ENCODE assay signal across 31 cellular contexts in genomic region chr16:59252317-59252716, GRCh38.
"Had no signal": no experiment of that assay in that cellular context is flagged by ENCODE, and none has a peak within 500 bp of the region (broad histone marks: within the 10 kb centered on the region; RNA-seq: fewer than 3 reads in every experiment).

No MANE protein-coding gene starts in this region.

- H3K9me3 Mint-ChIP-seq: activated naive CD4-positive, alpha-beta T cell treated with anti-CD3 and anti-CD28 coated beads, Interleukin-2, amount 10 ng/mL, durations not matched to agents 7 days and 5 days; activated T-helper 1 cell treated with anti-CD3 and anti-CD28 coated beads, Interleukin-12 subunit alpha, Interleukin-12 subunit beta, Interleukin-2, Interleukin-4 antibody, amounts not matched to agents 30 ng/mL and 10 ng/mL and 1 ng/mL, durations not matched to agents 14 hours and 24 hours and 36 hours; activated T-helper 2 cell treated with anti-CD3 and anti-CD28 coated beads, Interferon-gamma antibody, Interleukin-2, Interleukin-4, amounts not matched to agents 10 μg/mL and 5 μg/mL and 100 μg/mL, durations not matched to agents 14 hours and 24 hours and 36 hours; T-helper 1 cell treated with Interleukin-12 subunit alpha and Interleukin-12 subunit beta and Interleukin-4 antibody, amounts not matched to agents 30 μg/mL and 1 μg/mL, for 36 hours; T-helper 2 cell treated with Interferon-gamma antibody and Interleukin-4, amounts not matched to agents 5 μg/mL and 100 μg/mL, for 36 hours had no signal

- H3K27me3 Mint-ChIP-seq: activated CD4-positive, alpha-beta memory T cell treated with anti-CD3 and anti-CD28 coated beads for 36 hours; activated CD4-positive, alpha-beta T cell treated with anti-CD3 and anti-CD28 coated beads for 36 hours; activated CD8-positive, alpha-beta memory T cell treated with anti-CD3 and anti-CD28 coated beads, Interleukin-2, amount 10 ng/mL, durations not matched to agents 7 days and 5 days; activated naive CD4-positive, alpha-beta T cell treated with anti-CD3 and anti-CD28 coated beads, Interleukin-2, amount 10 ng/mL, durations not matched to agents 7 days and 5 days; activated naive CD8-positive, alpha-beta T cell treated with anti-CD3 and anti-CD28 coated beads, Interleukin-2, amount 10 ng/mL, durations not matched to agents 7 days and 5 days; brain had no signal

- H3K27ac Mint-ChIP-seq: activated CD4-positive, alpha-beta memory T cell treated with anti-CD3 and anti-CD28 coated beads for 36 hours; activated CD4-positive, alpha-beta T cell treated with anti-CD3 and anti-CD28 coated beads for 36 hours; activated CD4-positive, alpha-beta T cell treated with anti-CD3 and anti-CD28 coated beads, Interleukin-2, amount 10 ng/mL, durations not matched to agents 24 days and 14 days; activated CD8-positive, alpha-beta memory T cell treated with anti-CD3 and anti-CD28 coated beads, Interleukin-2, amount 10 ng/mL, durations not matched to agents 7 days and 5 days; activated CD8-positive, alpha-beta T cell treated with anti-CD3 and anti-CD28 coated beads, Interleukin-2, amount 10 ng/mL, durations not matched to agents 7 days and 5 days; activated naive CD4-positive, alpha-beta T cell treated with anti-CD3 and anti-CD28 coated beads, Interleukin-2, amount 10 ng/mL, durations not matched to agents 7 days and 5 days; activated naive CD4-positive, alpha-beta T cell treated with anti-CD3 and anti-CD28 coated beads, Interleukin-2, amount 50 U/mL, for 72 hours; activated naive CD8-positive, alpha-beta T cell treated with anti-CD3 and anti-CD28 coated beads, Interleukin-2, amount 10 ng/mL, durations not matched to agents 7 days and 5 days; activated T-helper 1 cell treated with anti-CD3 and anti-CD28 coated beads, Interleukin-12 subunit alpha, Interleukin-12 subunit beta, Interleukin-2, Interleukin-4 antibody, amounts not matched to agents 30 ng/mL and 10 ng/mL and 1 ng/mL, durations not matched to agents 14 hours and 24 hours and 36 hours; activated T-helper 2 cell treated with anti-CD3 and anti-CD28 coated beads, Interferon-gamma antibody, Interleukin-2, Interleukin-4, amounts not matched to agents 10 μg/mL and 5 μg/mL and 100 μg/mL, durations not matched to agents 14 hours and 24 hours and 36 hours; brain; T-helper 1 cell treated with Interleukin-12 subunit alpha and Interleukin-12 subunit beta and Interleukin-4 antibody, amounts not matched to agents 30 μg/mL and 1 μg/mL, for 36 hours; T-helper 2 cell treated with Interferon-gamma antibody and Interleukin-4, amounts not matched to agents 5 μg/mL and 100 μg/mL, for 36 hours had no signal

- DNase-seq: activated CD4-positive, alpha-beta memory T cell treated with anti-CD3 and anti-CD28 coated beads for 36 hours; activated CD4-positive, alpha-beta T cell treated with anti-CD3 and anti-CD28 coated beads for 36 hours; activated CD4-positive, alpha-beta T cell treated with anti-CD3 and anti-CD28 coated beads, Interleukin-2, amount 10 ng/mL, durations not matched to agents 24 days and 14 days; activated CD4-positive, CD25-positive, alpha-beta regulatory T cell; activated CD4-positive, CD25-positive, alpha-beta regulatory T cell treated with anti-CD3 and anti-CD28 coated beads, Interleukin-2, amount 50 U/mL, for 72 hours; activated CD8-positive, alpha-beta memory T cell treated with anti-CD3 and anti-CD28 coated beads, Interleukin-2, amount 10 ng/mL, durations not matched to agents 7 days and 5 days; activated CD8-positive, alpha-beta memory T cell treated with anti-CD3 and anti-CD28 coated beads, Interleukin-2, amount 50 U/mL, for 4 hours; activated CD8-positive, alpha-beta T cell treated with anti-CD3 and anti-CD28 coated beads, Interleukin-2, amount 10 ng/mL, durations not matched to agents 7 days and 5 days; activated gamma-delta T cell; activated naive CD4-positive, alpha-beta T cell; activated naive CD4-positive, alpha-beta T cell treated with anti-CD3 and anti-CD28 coated beads, Interleukin-2, amount 10 ng/mL, durations not matched to agents 7 days and 5 days; activated naive CD8-positive, alpha-beta T cell treated with anti-CD3 and anti-CD28 coated beads, Interleukin-2, amount 10 ng/mL, durations not matched to agents 7 days and 5 days; activated T-cell treated with anti-CD3 and anti-CD28 coated beads, Interleukin-2, amount 50 U/mL, for 1 hour; activated T-cell treated with anti-CD3 and anti-CD28 coated beads, Interleukin-2, amount 50 U/mL, for 48 hours; central memory CD4-positive, alpha-beta T cell; cerebellar nuclear complex; colonic mucosa; effector CD8-positive, alpha-beta T cell; foreskin fibroblast; head of caudate nucleus; T1000; WERI-Rb-1 had no signal

- H3K27ac ChIP-seq: ascending aorta, breast epithelium, cardiac muscle cell, colonic mucosa, WERI-Rb-1 had no signal

- H3K36me3 ChIP-seq: ascending aorta, breast epithelium, cardiac muscle cell, colonic mucosa, WERI-Rb-1 had no signal

- H3K4me1 Mint-ChIP-seq: activated CD4-positive, alpha-beta T cell treated with anti-CD3 and anti-CD28 coated beads for 36 hours; activated CD4-positive, alpha-beta T cell treated with anti-CD3 and anti-CD28 coated beads, Interleukin-2, amount 10 ng/mL, durations not matched to agents 24 days and 14 days; activated CD8-positive, alpha-beta memory T cell treated with anti-CD3 and anti-CD28 coated beads, Interleukin-2, amount 10 ng/mL, durations not matched to agents 7 days and 5 days; activated naive CD4-positive, alpha-beta T cell treated with anti-CD3 and anti-CD28 coated beads, Interleukin-2, amount 10 ng/mL, durations not matched to agents 7 days and 5 days; activated naive CD8-positive, alpha-beta T cell treated with anti-CD3 and anti-CD28 coated beads, Interleukin-2, amount 10 ng/mL, durations not matched to agents 7 days and 5 days; brain had no signal

- H3K4me1 ChIP-seq: ascending aorta, breast epithelium, colonic mucosa had no signal

- H3K9me3 ChIP-seq: ascending aorta, breast epithelium, colonic mucosa had no signal

- H3K4me3 ChIP-seq: ascending aorta, breast epithelium, cardiac muscle cell, colonic mucosa had no signal

- H3K4me3 Mint-ChIP-seq: activated CD4-positive, alpha-beta memory T cell treated with anti-CD3 and anti-CD28 coated beads for 36 hours; activated CD4-positive, alpha-beta T cell treated with anti-CD3 and anti-CD28 coated beads for 36 hours; activated CD4-positive, alpha-beta T cell treated with anti-CD3 and anti-CD28 coated beads, Interleukin-2, amount 10 ng/mL, durations not matched to agents 24 days and 14 days; activated CD8-positive, alpha-beta memory T cell treated with anti-CD3 and anti-CD28 coated beads, Interleukin-2, amount 10 ng/mL, durations not matched to agents 7 days and 5 days; activated CD8-positive, alpha-beta T cell treated with anti-CD3 and anti-CD28 coated beads, Interleukin-2, amount 10 ng/mL, durations not matched to agents 7 days and 5 days; activated naive CD4-positive, alpha-beta T cell treated with anti-CD3 and anti-CD28 coated beads, Interleukin-2, amount 10 ng/mL, durations not matched to agents 7 days and 5 days; activated naive CD8-positive, alpha-beta T cell treated with anti-CD3 and anti-CD28 coated beads, Interleukin-2, amount 10 ng/mL, durations not matched to agents 7 days and 5 days; activated T-helper 1 cell treated with anti-CD3 and anti-CD28 coated beads, Interleukin-12 subunit alpha, Interleukin-12 subunit beta, Interleukin-2, Interleukin-4 antibody, amounts not matched to agents 30 ng/mL and 10 ng/mL and 1 ng/mL, durations not matched to agents 14 hours and 24 hours and 36 hours; brain; T-helper 1 cell treated with Interleukin-12 subunit alpha and Interleukin-12 subunit beta and Interleukin-4 antibody, amounts not matched to agents 30 μg/mL and 1 μg/mL, for 36 hours; T-helper 2 cell treated with Interferon-gamma antibody and Interleukin-4, amounts not matched to agents 5 μg/mL and 100 μg/mL, for 36 hours had no signal

- H3K36me3 Mint-ChIP-seq: activated CD4-positive, alpha-beta memory T cell treated with anti-CD3 and anti-CD28 coated beads for 36 hours; activated CD8-positive, alpha-beta memory T cell treated with anti-CD3 and anti-CD28 coated beads, Interleukin-2, amount 10 ng/mL, durations not matched to agents 7 days and 5 days; activated naive CD4-positive, alpha-beta T cell treated with anti-CD3 and anti-CD28 coated beads, Interleukin-2, amount 10 ng/mL, durations not matched to agents 7 days and 5 days; activated naive CD4-positive, alpha-beta T cell treated with anti-CD3 and anti-CD28 coated beads, Interleukin-2, amount 50 U/mL, for 72 hours; activated naive CD8-positive, alpha-beta T cell treated with anti-CD3 and anti-CD28 coated beads, Interleukin-2, amount 10 ng/mL, durations not matched to agents 7 days and 5 days; brain had no signal

- H3K27me3 ChIP-seq: ascending aorta, breast epithelium, cardiac muscle cell, colonic mucosa had no signal
